Comparison of ENCODE assay signal across 8 cellular contexts in genomic region chr7:7641129-7641663, GRCh38. TPM values are rescaled to one million over a fixed set of nuclear protein-coding genes. Genes with fewer than 3 reads are reported as not detected.
DNase-seq lines count a peak whose midpoint lies in the region; ATAC-seq and TF ChIP-seq lines count a peak whose summit lies in the region.

No MANE protein-coding gene starts in this region.

- ATAC-seq in GM18499 (IDR thresholded peaks at IDR 0.05; ENCODE audit: insufficient read depth, unreplicated experiment) (peak; percentile 1), HG03045 (IDR thresholded peaks at IDR 0.05; ENCODE audit: unreplicated experiment) (peak; percentile 7)

- peak overlapping the region; percentile 91 for H3K4me3 ChIP-seq in fibroblast of pulmonary artery (replicated peaks; ENCODE audit: low read depth, low read length)
- H3K4me3 ChIP-seq in osteoblast (ENCODE audit: insufficient read depth, low read length) = peak overlapping the region; percentile 76

- H2AFZ ChIP-seq in osteoblast (ENCODE audit: low read length) = peak overlapping the region; percentile 99

- TF ChIP-seq CTCF in fibroblast of pulmonary artery (IDR thresholded peaks at IDR 0.05; ENCODE audit: low read length, missing control alignments) = no peak
- TF ChIP-seq CTCF in osteoblast (IDR thresholded peaks at IDR 0.05; ENCODE audit: extremely low read depth, low read depth, low read length) = no peak

- H3K4me1 ChIP-seq in osteoblast (ENCODE audit: insufficient read depth, low read length) = peaks cover 16% of the 10 kb centered on the region

- DNase-seq in AG08395 (ENCODE audit: low spot score) = peak; percentile 15
- peak; percentile 35 for DNase-seq in T1000 (lab: John Stamatoyannopoulos, UW)
- DNase-seq in fibroblast of pulmonary artery (ENCODE audit: low read depth) = peak; percentile 25
- DNase-seq in osteoblast (ENCODE audit: insufficient read length, low spot score, missing footprints) = peak; percentile 50
- no peak for DNase-seq in activated effector memory CD4-positive, alpha-beta T cell treated with anti-CD3 and anti-CD28 coated beads, Interleukin-2, amount 50 U/mL, for 16 hours
- no peak for DNase-seq in activated CD4-positive, alpha-beta T cell treated with anti-CD3 and anti-CD28 coated beads, Interleukin-2, amount 50 U/mL, for 4 hours

- no peaks in the 10 kb centered on the region for H4K20me1 ChIP-seq in osteoblast (ENCODE audit: insufficient read depth, low read length)

- peak overlapping the region; percentile 88 for H3K27ac ChIP-seq in osteoblast (ENCODE audit: low read depth, low read length)

- peak overlapping the region; percentile 94 for H3K4me2 ChIP-seq in osteoblast (ENCODE audit: insufficient read depth, low read length)

- peaks cover 43% of the 10 kb centered on the region for H3K79me2 ChIP-seq in osteoblast (ENCODE audit: insufficient read depth, low read length)

- H3K36me3 ChIP-seq in osteoblast (ENCODE audit: insufficient read depth, low read length) = no peaks in the 10 kb centered on the region

- no peaks in the 10 kb centered on the region for H3K27me3 ChIP-seq in osteoblast (ENCODE audit: insufficient read depth, low read length)

- no peaks in the 10 kb centered on the region for H3K9me3 ChIP-seq in osteoblast (ENCODE audit: low read depth, low read length)

RNA-seq across cellular contexts. Expression of gene UMAD1, which starts 0.6 kb away (rescaled TPM):
- 16.2 and 17.0 TPM in 2 replicates for total RNA-seq in osteoblast

Comparison
In these comparisons a context has a peak if more than half of its experiments do, and no peak if none do; other contexts are left out.
1. DNase-seq: peak in AG08395 (single experiment), T1000 (single experiment), fibroblast of pulmonary artery (single experiment) and osteoblast (single experiment); none in activated effector memory CD4-positive, alpha-beta T cell treated with anti-CD3 and anti-CD28 coated beads, Interleukin-2, amount 50 U/mL, for 16 hours (single experiment) and activated CD4-positive, alpha-beta T cell treated with anti-CD3 and anti-CD28 coated beads, Interleukin-2, amount 50 U/mL, for 4 hours (0 of 2).